Comparison of ENCODE assay signal across 15 cellular contexts in genomic region chr14:94113908-94114588, GRCh38. TPM values are rescaled to one million over a fixed set of nuclear protein-coding genes. Genes with fewer than 3 reads are reported as not detected.
DNase-seq lines count a peak whose midpoint lies in the region; ATAC-seq, FAIRE-seq and TF ChIP-seq lines count a peak whose summit lies in the region.
"Had no signal": no experiment of that assay in that cellular context is flagged by ENCODE, and none has a peak within 500 bp of the region (broad histone marks: within the 10 kb centered on the region; RNA-seq: fewer than 3 reads in every experiment).

No MANE protein-coding gene starts in this region.

- TF ChIP-seq CTCF in IMR-90 (conservative IDR thresholded peaks at IDR 0.05; ENCODE audit: low read depth, low read length) (no peak), bronchial epithelial cell (IDR thresholded peaks at IDR 0.05; ENCODE audit: insufficient read depth, low read length, severe bottlenecking) (no peak), gastrocnemius medialis (IDR thresholded peaks at IDR 0.05 in 4 of 5, conservative IDR thresholded peaks at IDR 0.05 in 1 of 5) (no peak), mucosa of descending colon (IDR thresholded peaks at IDR 0.05) (no peak)

- no peak overlapping the region for H4K91ac ChIP-seq in IMR-90 (ENCODE audit: insufficient read depth, low read depth, low read length)

- no peak overlapping the region for H2AK9ac ChIP-seq in IMR-90 (replicated peaks; ENCODE audit: low read depth, low read length, poor library complexity)

- H3K56ac ChIP-seq in IMR-90 (ENCODE audit: extremely low read depth, insufficient read depth, low read length) = no peak overlapping the region

- H2AK5ac ChIP-seq in IMR-90 (ENCODE audit: low read depth, low read length) = no peak overlapping the region

- H2BK15ac ChIP-seq in IMR-90 (ENCODE audit: low read depth, low read length) = no peak overlapping the region

- 48% methylated on average over 2 of the region's 5 CpGs; no CpG with 5 or more reads in 1 of the 2 experiments for WGBS in IMR-90 (ENCODE audit: extremely low coverage in 2 of 2, insufficient read length in 1 of 2), 2 experiments
- whole genome bisulfite sequencing in right cardiac atrium = 74% methylated on average over 5 of the region's 5 CpGs

- H3K9ac ChIP-seq in IMR-90 (ENCODE audit: low read depth, low read length) = no peak overlapping the region

- no peak overlapping the region for H2BK120ac ChIP-seq in IMR-90 (ENCODE audit: low read depth, low read length)

- TF ChIP-seq RAD21 in IMR-90 (IDR thresholded peaks at IDR 0.05; ENCODE audit: low read length) = no peak

- no peaks in the 10 kb centered on the region for H4K20me1 ChIP-seq in IMR-90 (ENCODE audit: insufficient read depth, low read length)

- POLR2A ChIA-PET in IMR-90 (lab: Charles Lee; ENCODE audit: unreplicated experiment) = no interaction called here

- no peak overlapping the region for H2AFZ ChIP-seq in IMR-90 (replicated peaks; ENCODE audit: low read length, poor library complexity)

- CTCF ChIA-PET in IMR-90 (lab: Yijun Ruan, JAX) = interaction anchor here (1.5 to 2.0 kb wide), 2 partner anchors 18 to 23 kb away, joined by 5 to 6 read pairs; no protein-coding TSS in a partner anchor

- no peak overlapping the region for H3K14ac ChIP-seq in IMR-90 (replicated peaks; ENCODE audit: low read depth, low read length)

- H3K27ac ChIP-seq in IMR-90 (ENCODE audit: insufficient read depth, low read length) = no peak overlapping the region
- H3K27ac ChIP-seq in right cardiac atrium (ENCODE audit: low read length) = peak overlapping the region; percentile 16
- H3K27ac ChIP-seq in gastrocnemius medialis = peak overlapping the region; percentile 56 to 85 (median 80)
- H3K27ac ChIP-seq: brain microvascular endothelial cell had no signal

- dilution Hi-C loops in IMR-90 (cut with HindIII; ENCODE audit: low sequenced_read_pairs, unreplicated experiment) = no loop called here

- no peaks in the 10 kb centered on the region for H3K79me1 ChIP-seq in IMR-90 (ENCODE audit: low read depth in 1 of 2, low read length in 2 of 2)

- peak; percentile 64 for FAIRE-seq in bronchial epithelial cell (lab: Jason Lieb, UNC)
- FAIRE-seq: kidney had no signal

- H3K27me3 ChIP-seq in IMR-90 (ENCODE audit: control insufficient read depth, insufficient read depth, low read length) (peaks cover 13% of the 10 kb centered on the region; the same call in 1 of the 2 replicates), bronchial epithelial cell (ENCODE audit: control insufficient read depth, insufficient read depth, low read length) (peaks cover 3% of the 10 kb centered on the region), right cardiac atrium (ENCODE audit: control insufficient read depth, insufficient read depth) (no peaks in the 10 kb centered on the region), gastrocnemius medialis (peaks cover 0 to under 1% (median 0%) of the 10 kb centered on the region in 3 donors)

- no peak overlapping the region for H4K5ac ChIP-seq in IMR-90 (ENCODE audit: low read depth, low read length)

- 0 out of 2 replicates have a peak, but pooled peaks cover 3% of the 10 kb centered on the region for H3K9me1 ChIP-seq in IMR-90 (ENCODE audit: insufficient read depth, low read length)

- H3K4me3 ChIP-seq in IMR-90 (ENCODE audit: insufficient read depth, low read depth, low read length) (no peak overlapping the region), bronchial epithelial cell (ENCODE audit: low read depth, low read length) (no peak overlapping the region), right cardiac atrium (ENCODE audit: low read length) (no peak overlapping the region), gastrocnemius medialis (peak overlapping the region in 2 of 4 donors; percentile 8 to 13), mucosa of descending colon (no peak overlapping the region)

- 0 out of 2 replicates have a peak, but pooled peaks have one; percentile 15 for ATAC-seq in IMR-90 (ENCODE audit: low read depth)
- no peak for ATAC-seq in right cardiac atrium
- no peak for ATAC-seq in gastrocnemius medialis
- ATAC-seq in esophagus mucosa = no peak
- ATAC-seq in HG02970 (IDR thresholded peaks at IDR 0.05; ENCODE audit: low FRiP score, unreplicated experiment) = no peak
- no peak for ATAC-seq in mucosa of descending colon
- ATAC-seq: naive thymus-derived CD8-positive, alpha-beta T cell had no signal

- H3K23ac ChIP-seq in IMR-90 (ENCODE audit: low read depth, low read length) = no peak overlapping the region

- no peak overlapping the region for H3K4me2 ChIP-seq in IMR-90 (ENCODE audit: low read depth, low read length)

- no peak overlapping the region for H3K4ac ChIP-seq in IMR-90 (ENCODE audit: low read depth, low read length)

- H3K36me3 ChIP-seq in IMR-90 (ENCODE audit: control insufficient read depth, insufficient read depth, low read length) = no peaks in the 10 kb centered on the region
- no peaks in the 10 kb centered on the region for H3K36me3 ChIP-seq in bronchial epithelial cell (ENCODE audit: control insufficient read depth, insufficient read depth, low read length)
- no peaks in the 10 kb centered on the region for H3K36me3 ChIP-seq in gastrocnemius medialis
- H3K36me3 ChIP-seq in mucosa of descending colon (ENCODE audit: low read depth) = no peaks in the 10 kb centered on the region
- H3K36me3 ChIP-seq: brain microvascular endothelial cell had no signal

- H3K4me1 ChIP-seq in IMR-90 (ENCODE audit: control insufficient read depth, insufficient read depth, low read length) = no peaks in the 10 kb centered on the region
- H3K4me1 ChIP-seq in right cardiac atrium (ENCODE audit: control insufficient read depth, insufficient read depth, low read length) = peaks cover 18% of the 10 kb centered on the region
- peaks cover 0 to 3% of the 10 kb centered on the region in 2 donors for H3K4me1 ChIP-seq in gastrocnemius medialis
- peaks cover 25% of the 10 kb centered on the region for H3K4me1 ChIP-seq in mucosa of descending colon (ENCODE audit: low read depth)

- H3K9me3 ChIP-seq in IMR-90 (ENCODE audit: control insufficient read depth, insufficient read depth, low read length) (no peaks in the 10 kb centered on the region), right cardiac atrium (ENCODE audit: control insufficient read depth, low read length) (no peaks in the 10 kb centered on the region), gastrocnemius medialis (no peaks in the 10 kb centered on the region), mucosa of descending colon (no peaks in the 10 kb centered on the region)

- intact Hi-C loops in IMR-90 (cut with micrococcal nuclease) = no loop called here
- intact Hi-C loops in right cardiac atrium (cut with DNase I) = no loop called here
- intact Hi-C loops in gastrocnemius medialis (cut with DNase I; ENCODE audit: low total_unique reads) = no loop called here
- intact Hi-C loops in mucosa of descending colon (cut with DNase I, micrococcal nuclease) = no loop called here

- in situ Hi-C loops in IMR-90 (cut with MboI; ENCODE audit: low sequenced_read_pairs) (no loop called here), gastrocnemius medialis (cut with MboI; ENCODE audit: low sequenced_read_pairs in 4 of 4) (no loop called here)

- no peak overlapping the region for H3K18ac ChIP-seq in IMR-90 (ENCODE audit: low read depth, low read length)

- no peak overlapping the region for H4K8ac ChIP-seq in IMR-90 (ENCODE audit: low read depth in 2 of 2, low read length in 2 of 2)

- TF ChIP-seq POLR2A in IMR-90 (IDR thresholded peaks at IDR 0.05; ENCODE audit: low read depth, low read length) (no peak), gastrocnemius medialis (IDR thresholded peaks at IDR 0.05) (no peak)

- DNase-seq in IMR-90 (peak; percentile 31), bronchial epithelial cell (ENCODE audit: low read depth) (no peak), right cardiac atrium (no peak), gastrocnemius medialis (no peak), NCI-H510A treated with DMSO at 0.1 percent for 48 hours (lab: John Stamatoyannopoulos, UW) (no peak), mucosa of descending colon (no peak)
- DNase-seq: activated CD4-positive, CD25-positive, alpha-beta regulatory T cell; activated gamma-delta T cell treated with Interleukin-2 at 50 U/mL for 16 hours; brain microvascular endothelial cell; kidney; naive thymus-derived CD8-positive, alpha-beta T cell; NCI-H2107; stimulated activated CD4-positive, alpha-beta T cell treated with anti-CD3 and anti-CD28 coated beads, Interleukin-2, amount 100 ng/mL, for 24 hours had no signal

- no peak overlapping the region for H2BK5ac ChIP-seq in IMR-90 (ENCODE audit: low read depth, low read length, poor library complexity, severe bottlenecking)

- BruUV-seq in IMR-90 (replicated peaks; lab: Mats Ljungman, UMichigan) = no TSS peak

- no peak overlapping the region for H2BK20ac ChIP-seq in IMR-90 (ENCODE audit: low read depth, low read length)

RNA-seq across cellular contexts. Expression of gene IFI27, which starts 3.5 kb away (rescaled TPM):
- total RNA-seq in IMR-90 (2012; rRNA removed) (under 0.01 TPM in 1 of 2 replicates, not detected in the other), bronchial epithelial cell (15.2 and 20.5 TPM in 2 replicates), right cardiac atrium (100 to 1,000 TPM in 2 of 4 donors, 10 to 100 TPM in 2; 70.0 to 289 (median 127) TPM), gastrocnemius medialis (100 to 1,000 TPM in 3 of 4 donors, 10 to 100 TPM in 1; 65.6 to 179 (median 123) TPM), esophagus mucosa (70.2 TPM), mucosa of descending colon (1,000 to 10,000 TPM in 1 of 3 donors, 100 to 1,000 TPM in 2; 427 to 1,655 (median 710) TPM)
- polyA plus RNA-seq in IMR-90 (2012; rRNA removed) (0.60 and 1.2 TPM in 2 replicates), right cardiac atrium (298 TPM)
- polyA plus RNA-seq in IMR-90 (2012; cell fraction: cytosol; rRNA removed) = 2.8 TPM in 1 of 2 replicates, not detected in the other
- 4.2 and 8.7 TPM in 2 replicates for polyA plus RNA-seq in IMR-90 (2012; cell fraction: nucleus; rRNA removed; ENCODE audit: low replicate concordance)
- polyA plus RNA-seq: naive thymus-derived CD8-positive, alpha-beta T cell had no signal

RNA-seq across cellular contexts. Expression of gene IFI27L2, which starts 15.4 kb away (rescaled TPM):
- total RNA-seq in IMR-90 (2012; rRNA removed) (43.0 and 111 TPM in 2 replicates), bronchial epithelial cell (44.5 and 124 TPM in 2 replicates), right cardiac atrium (10 to 100 TPM; 63.3 to 88.4 (median 65.5) TPM), gastrocnemius medialis (1 to 10 TPM; 1.1 to 9.1 (median 3.3) TPM), esophagus mucosa (30.8 TPM), mucosa of descending colon (10 to 100 TPM; 22.4 to 25.5 (median 24.3) TPM)
- polyA plus RNA-seq in IMR-90 (2012; rRNA removed) (187 and 261 TPM in 2 replicates), right cardiac atrium (104 TPM)
- polyA plus RNA-seq in IMR-90 (2012; cell fraction: cytosol; rRNA removed) = 441 and 716 TPM in 2 replicates
- 72.6 and 129 TPM in 2 replicates for polyA plus RNA-seq in IMR-90 (2012; cell fraction: nucleus; rRNA removed; ENCODE audit: low replicate concordance)

RNA-seq across cellular contexts. Expression of gene IFI27L1, which starts 32.9 kb away (rescaled TPM):
- total RNA-seq in IMR-90 (2012; rRNA removed) (10.8 and 13.3 TPM in 2 replicates), bronchial epithelial cell (8.7 and 13.1 TPM in 2 replicates), right cardiac atrium (10 to 100 TPM; 12.7 to 23.1 (median 15.1) TPM), gastrocnemius medialis (10 to 100 TPM in 1 of 4 donors, 1 to 10 TPM in 3; 7.1 to 10.3 (median 8.3) TPM), esophagus mucosa (18.1 TPM), mucosa of descending colon (10 to 100 TPM; 19.9 to 29.9 (median 20.6) TPM)
- polyA plus RNA-seq in IMR-90 (2012; rRNA removed) (22.5 and 24.3 TPM in 2 replicates), right cardiac atrium (37.9 TPM)
- polyA plus RNA-seq in IMR-90 (2012; cell fraction: cytosol; rRNA removed) = 48.4 and 49.9 TPM in 2 replicates
- 24.0 and 35.5 TPM in 2 replicates for polyA plus RNA-seq in IMR-90 (2012; cell fraction: nucleus; rRNA removed; ENCODE audit: low replicate concordance)

RNA-seq across cellular contexts. Expression of gene DDX24, which starts 33.0 kb away (rescaled TPM):
- 152 and 155 TPM in 2 replicates for total RNA-seq in IMR-90 (2012; rRNA removed)
- 126 and 134 TPM in 2 replicates for polyA plus RNA-seq in IMR-90 (2012; rRNA removed)
- 45.5 and 138 TPM in 2 replicates for polyA plus RNA-seq in IMR-90 (2012; cell fraction: cytosol; rRNA removed)
- 53.5 and 184 TPM in 2 replicates for polyA plus RNA-seq in IMR-90 (2012; cell fraction: nucleus; rRNA removed; ENCODE audit: low replicate concordance)
- 62.2 and 65.8 TPM in 2 replicates for total RNA-seq in bronchial epithelial cell
- total RNA-seq in right cardiac atrium = 100 to 1,000 TPM; 227 to 268 (median 261) TPM
- polyA plus RNA-seq in right cardiac atrium = 138 TPM
- 100 to 1,000 TPM; 106 to 200 (median 128) TPM for total RNA-seq in gastrocnemius medialis
- 67.3 TPM for total RNA-seq in esophagus mucosa
- total RNA-seq in mucosa of descending colon = 100 to 1,000 TPM in 2 of 3 donors, 10 to 100 TPM in 1; 90.6 to 197 (median 107) TPM

Comparison
In these comparisons a context has a peak if more than half of its experiments do, and no peak if none do; other contexts are left out.
1. RNA of gene IFI27, which starts 3.5 kb away (total RNA-seq): 427 to 1,655 TPM in mucosa of descending colon, 70.0 to 289 TPM in right cardiac atrium, 65.6 to 179 TPM in gastrocnemius medialis, 70.2 TPM in esophagus mucosa (single experiment) and 15.2 to 20.5 TPM in bronchial epithelial cell; under 0.01 TPM in IMR-90; every median in the first group is over 10 times any median in the second.